In genomic region chr1:17010601-17011438, GRCh38 we compare ENCODE assay signal across 2 cellular contexts.
TF ChIP-seq lines count a peak whose summit lies in the region.

No MANE protein-coding gene starts in this region.

TF ChIP-seq in HCT116, 20 proteins besides CTCF, POLR2A, EP300 and RAD21 (continued from another document):
- TF ChIP-seq ZBTB33 (IDR thresholded peaks at IDR 0.05; ENCODE audit: extremely low read depth, insufficient replicate concordance, low read length) (no peak), POLR2AphosphoS5 (IDR thresholded peaks at IDR 0.05; ENCODE audit: low read depth, low read length) (no peak), ZNF274 (IDR thresholded peaks at IDR 0.05; ENCODE audit: low read depth, low read length) (no peak), JUND (IDR thresholded peaks at IDR 0.05) (no peak), EZH2 (IDR thresholded peaks at IDR 0.05) (no peak), YY1 (IDR thresholded peaks at IDR 0.05; ENCODE audit: extremely low read depth, insufficient replicate concordance, low read depth, low read length) (no peak), TCF7L2 (IDR thresholded peaks at IDR 0.05; ENCODE audit: borderline replicate concordance, extremely low read depth, insufficient read depth, insufficient read length) (no peak), EZH2phosphoT487 (IDR thresholded peaks at IDR 0.05; ENCODE audit: borderline replicate concordance) (no peak), FOSL1 (IDR thresholded peaks at IDR 0.05; ENCODE audit: low read depth) (no peak), SRF (IDR thresholded peaks at IDR 0.05; ENCODE audit: low read depth) (no peak), EGR1 (IDR thresholded peaks at IDR 0.05; ENCODE audit: low read depth) (no peak), CEBPB (IDR thresholded peaks at IDR 0.05; ENCODE audit: low read depth) (no peak), SIN3A (IDR thresholded peaks at IDR 0.05; ENCODE audit: low read depth) (no peak), ELF1 (IDR thresholded peaks at IDR 0.05; ENCODE audit: borderline replicate concordance, low read depth) (no peak), SP1 (IDR thresholded peaks at IDR 0.05; ENCODE audit: low read depth) (no peak), CBX3 (IDR thresholded peaks at IDR 0.05; ENCODE audit: low read depth) (no peak), REST (IDR thresholded peaks at IDR 0.05; ENCODE audit: low read depth) (no peak)

TF ChIP-seq in SK-N-SH treated with all-trans-retinoic acid at 6 μM for 48 hours, 23 proteins besides CTCF, POLR2A, EP300 and RAD21 (continued from another document):
- TF ChIP-seq TSHZ2 (CRISPR knock-in tag; IDR thresholded peaks at IDR 0.05) (no peak), RARB (CRISPR knock-in tag; IDR thresholded peaks at IDR 0.05) (no peak), ZFP3 (CRISPR knock-in tag; IDR thresholded peaks at IDR 0.05) (no peak)
